ENCODE assay signal across 8 cellular contexts in genomic region chrX:11757397-11757728, GRCh38. TPM values are rescaled to one million over a fixed set of nuclear protein-coding genes. Genes with fewer than 3 reads are reported as not detected.
DNase-seq lines count a peak whose midpoint lies in the region; ATAC-seq and TF ChIP-seq lines count a peak whose summit lies in the region.

No MANE protein-coding gene starts in this region.

- H3F3A ChIP-seq in SK-N-SH (replicated peaks; ENCODE audit: insufficient read depth): peaks cover 12% of the 10 kb centered on the region

- H3K4me1 ChIP-seq in SK-N-SH (ENCODE audit: control insufficient read depth in 1 of 2, insufficient read depth in 2 of 2, low read depth in 1 of 2, low read length in 1 of 2): peaks cover 0 to 5% of the 10 kb centered on the region in 2 experiments; a peak in 3 of 4 replicates
- peaks cover 5% of the 10 kb centered on the region for H3K4me1 ChIP-seq in iPS-18a (ENCODE audit: control insufficient read depth, low read depth, low read length)
- peaks cover 4% of the 10 kb centered on the region for H3K4me1 ChIP-seq in stomach smooth muscle (ENCODE audit: control insufficient read depth, insufficient read depth, low read length)

- peak overlapping the region; percentile 75 for H3K4me2 ChIP-seq in SK-N-SH

- H3K4me3 ChIP-seq in SK-N-SH (ENCODE audit: low read depth in 2 of 2, low read length in 1 of 2): peak overlapping the region; percentile 55 to 60
- peak overlapping the region; percentile 67 for H3K4me3 ChIP-seq in iPS-18a (ENCODE audit: low read length)
- peak overlapping the region; percentile 49 to 71 for H3K4me3 ChIP-seq in stomach smooth muscle (ENCODE audit: low read length in 2 of 2)

- peaks cover 13% of the 10 kb centered on the region for H3K4me1 Mint-ChIP-seq in WTC11

- TF ChIP-seq RAD21 in SK-N-SH (IDR thresholded peaks at IDR 0.05; ENCODE audit: low read length): no peak

- H3K9me2 ChIP-seq in SK-N-SH: no peaks in the 10 kb centered on the region

- H3K27ac ChIP-seq in SK-N-SH (ENCODE audit: low read depth in 2 of 2, low read length in 1 of 2) (peak overlapping the region; percentile 56 to 58), iPS-18a (ENCODE audit: low read length) (no peak overlapping the region), stomach smooth muscle (ENCODE audit: low read length) (peak overlapping the region; percentile 66)

- 13% methylated on average over 6 of the region's 15 CpGs for WGBS in SK-N-SH (ENCODE audit: low lambda C conversion rate)

- peaks cover 24% of the 10 kb centered on the region for H3K27me3 Mint-ChIP-seq in WTC11 (ENCODE audit: low read depth)

- H3K27me3 ChIP-seq in SK-N-SH (ENCODE audit: insufficient read depth): peaks cover 11% of the 10 kb centered on the region
- peaks cover 23% of the 10 kb centered on the region for H3K27me3 ChIP-seq in iPS-18a (ENCODE audit: control insufficient read depth, insufficient read depth, low read length)
- peaks cover 0 to 6% of the 10 kb centered on the region in 2 donors for H3K27me3 ChIP-seq in stomach smooth muscle (ENCODE audit: control insufficient read depth in 1 of 2, insufficient read depth in 2 of 2, low read length in 2 of 2)

- peaks cover 15% of the 10 kb centered on the region for H3K79me2 ChIP-seq in SK-N-SH (ENCODE audit: insufficient read depth)

- TF ChIP-seq EP300 in SK-N-SH (IDR thresholded peaks at IDR 0.05; ENCODE audit: borderline replicate concordance in 1 of 2, low read depth in 1 of 2, low read length in 1 of 2): no peak

- H3K9ac ChIP-seq in SK-N-SH (peak overlapping the region; percentile 60; the same call in 1 of the 2 replicates), iPS-18a (ENCODE audit: low read length) (peak overlapping the region; percentile 44), stomach smooth muscle (ENCODE audit: low read length in 2 of 2) (peak overlapping the region; percentile 55 to 69)

- peak overlapping the region; percentile 56 for H3K4me3 Mint-ChIP-seq in WTC11

- H4K20me1 ChIP-seq in SK-N-SH (ENCODE audit: insufficient read depth): no peaks in the 10 kb centered on the region

- peaks cover 2% of the 10 kb centered on the region for H3K36me3 Mint-ChIP-seq in WTC11

- POLR2A ChIA-PET in SK-N-SH (lab: Yijun Ruan, JAX): no interaction called here
- POLR2A ChIA-PET in WTC11 (lab: Charles Lee): interaction anchor here (1.1 kb wide), 1 partner anchor 35 kb away, joined by 3 read pairs; no protein-coding TSS in a partner anchor

- H2AFZ ChIP-seq in SK-N-SH (ENCODE audit: low read depth): peak overlapping the region; percentile 67

- H3K36me3 ChIP-seq in SK-N-SH (replicated peaks in 1 of 2; ENCODE audit: control insufficient read depth in 1 of 2, insufficient read depth in 2 of 2, low read length in 1 of 2) (peaks cover 17 to 18% of the 10 kb centered on the region in 2 experiments), iPS-18a (ENCODE audit: control insufficient read depth, low read depth, low read length) (peaks cover 11% of the 10 kb centered on the region), stomach smooth muscle (ENCODE audit: control insufficient read depth in 2 of 2, insufficient read depth in 2 of 2, low read length in 2 of 2) (peaks cover 0 to 4% of the 10 kb centered on the region in 2 donors)

- H3K9me3 ChIP-seq in SK-N-SH (no peaks in the 10 kb centered on the region), iPS-18a (ENCODE audit: control insufficient read depth, low read depth, low read length) (no peaks in the 10 kb centered on the region), stomach smooth muscle (ENCODE audit: control insufficient read depth in 2 of 2, low read length in 2 of 2) (no peaks in the 10 kb centered on the region)

- TF ChIP-seq CTCF in SK-N-SH (IDR thresholded peaks at IDR 0.05) (no peak), WTC11 (IDR thresholded peaks at IDR 0.05) (no peak)

- no peak for ATAC-seq in SK-N-SH treated with all-trans-retinoic acid at 6 μM for 48 hours
- ATAC-seq in WTC11: no peak
- ATAC-seq in GM19035 (IDR thresholded peaks at IDR 0.05; ENCODE audit: unreplicated experiment): no peak

- no peaks in the 10 kb centered on the region for H3K9me3 Mint-ChIP-seq in WTC11

- no peak overlapping the region for H3K27ac Mint-ChIP-seq in WTC11

- DNase-seq in SK-N-SH (no peak), WTC11 (ENCODE audit: low spot score) (no peak), AG08395 (ENCODE audit: low spot score) (no peak)
- no peak for DNase-seq in stimulated activated CD4-positive, alpha-beta T cell treated with anti-CD3 and anti-CD28 coated beads, Interleukin-2, amount 100 ng/mL, for 48 hours

- CTCF ChIA-PET in SK-N-SH (lab: Yijun Ruan, JAX): interaction anchor here (1.3 to 1.5 kb wide), 3 partner anchors 10 to 227 kb away, joined by 4 to 6 read pairs (median 4); no protein-coding TSS in a partner anchor
- CTCF ChIA-PET in WTC11 (lab: Charles Lee): interaction anchor here (1.2 to 3.3 kb wide), 4 partner anchors 17 to 92 kb away, joined by 3 to 36 read pairs (median 10); partner anchors contain the start of gene ARHGAP6

TF ChIP-seq in SK-N-SH, 30 proteins besides CTCF, POLR2A, EP300 and RAD21 (continues in another document):
- TF ChIP-seq MAX (IDR thresholded peaks at IDR 0.05; ENCODE audit: low read depth) (no peak), USF2 (IDR thresholded peaks at IDR 0.05; ENCODE audit: borderline replicate concordance, low read depth, low read length) (no peak), TCF12 (IDR thresholded peaks at IDR 0.05) (no peak), RFX5 (IDR thresholded peaks at IDR 0.05; ENCODE audit: low read length) (no peak), POLR2AphosphoS5 (IDR thresholded peaks at IDR 0.05; ENCODE audit: low read depth, low read length) (no peak), NRF1 (IDR thresholded peaks at IDR 0.05; ENCODE audit: low read depth, low read length) (no peak), ELF1 (IDR thresholded peaks at IDR 0.05) (no peak), YY1 (IDR thresholded peaks at IDR 0.05; ENCODE audit: low read depth) (no peak)

TF ChIP-seq in SK-N-SH treated with all-trans-retinoic acid at 6 μM for 48 hours, 23 proteins besides CTCF, POLR2A, EP300 and RAD21:
- TF ChIP-seq OSR1 (CRISPR knock-in tag; IDR thresholded peaks at IDR 0.05) (no peak), POU6F1 (CRISPR knock-in tag; IDR thresholded peaks at IDR 0.05; ENCODE audit: borderline replicate concordance, low read depth) (no peak), GLIS3 (CRISPR knock-in tag; IDR thresholded peaks at IDR 0.05) (no peak), TOX (CRISPR knock-in tag; IDR thresholded peaks at IDR 0.05; ENCODE audit: borderline replicate concordance) (no peak), TCF4 (CRISPR knock-in tag; IDR thresholded peaks at IDR 0.05; ENCODE audit: borderline replicate concordance) (no peak)

TF ChIP-seq in WTC11, 78 proteins besides CTCF, POLR2A, EP300 and RAD21 (continues in another document):
- TF ChIP-seq ZNF219 (CRISPR knock-in tag; IDR thresholded peaks at IDR 0.05; ENCODE audit: borderline replicate concordance): no peak
- TF ChIP-seq FOXJ3 (CRISPR knock-in tag; IDR thresholded peaks at IDR 0.05; ENCODE audit: borderline replicate concordance): no peak
- TF ChIP-seq ZNF416 (CRISPR knock-in tag; IDR thresholded peaks at IDR 0.05): no peak
- no peak for TF ChIP-seq ZNF138 (CRISPR knock-in tag; conservative IDR thresholded peaks at IDR 0.05)
- TF ChIP-seq ZNF317 (CRISPR knock-in tag; IDR thresholded peaks at IDR 0.05; ENCODE audit: borderline replicate concordance, low read depth): no peak
- TF ChIP-seq AFF4 (CRISPR knock-in tag; IDR thresholded peaks at IDR 0.05; ENCODE audit: borderline replicate concordance): no peak
- no peak for TF ChIP-seq KAT7 (CRISPR knock-in tag; IDR thresholded peaks at IDR 0.05; ENCODE audit: borderline replicate concordance)
- no peak for TF ChIP-seq ETV6 (CRISPR knock-in tag; IDR thresholded peaks at IDR 0.05)
- TF ChIP-seq MXD4 (CRISPR knock-in tag; IDR thresholded peaks at IDR 0.05; ENCODE audit: borderline replicate concordance): no peak
- no peak for TF ChIP-seq CREB1 (CRISPR knock-in tag; IDR thresholded peaks at IDR 0.05)

RNA-seq across cellular contexts. Expression of gene MSL3, which starts 0.7 kb away (rescaled TPM):
- 21.8 and 30.1 TPM in 2 replicates for polyA plus RNA-seq in SK-N-SH (2012; rRNA removed)
- 18.6 and 19.2 TPM in 2 replicates for polyA plus RNA-seq in SK-N-SH (2012; cell fraction: cytosol; rRNA removed)
- 78.8 and 93.3 TPM in 2 replicates for polyA plus RNA-seq in SK-N-SH (2012; cell fraction: nucleus; rRNA removed)
- total RNA-seq in WTC11 (2021): 11.3 to 13.4 TPM (median 12.1 TPM) in 3 replicates
